ENCODE assay signal across 17 cellular contexts in genomic region chr18:74065366-74065765, GRCh38.
DNase-seq lines count a peak whose midpoint lies in the region; ATAC-seq and TF ChIP-seq lines count a peak whose summit lies in the region.
"Had no signal": no experiment of that assay in that cellular context is flagged by ENCODE, and none has a peak within 500 bp of the region (broad histone marks: within the 10 kb centered on the region; RNA-seq: fewer than 3 reads in every experiment).

No MANE protein-coding gene starts in this region.

- no peak overlapping the region for H3K4me3 ChIP-seq in OCI-LY7 (ENCODE audit: low read depth, low read length, poor library complexity, severe bottlenecking)
- no peak overlapping the region for H3K4me3 ChIP-seq in neuronal stem cell (ENCODE audit: low read length in 2 of 2)
- H3K4me3 ChIP-seq: SJCRH30 had no signal

- H3K36me3 ChIP-seq in OCI-LY7 (ENCODE audit: insufficient read depth, low read length), result no peaks in the 10 kb centered on the region
- no peaks in the 10 kb centered on the region for H3K36me3 ChIP-seq in neuronal stem cell (replicated peaks in 1 of 2; ENCODE audit: control insufficient read depth in 2 of 2, insufficient read depth in 2 of 2, low read length in 2 of 2)
- H3K36me3 ChIP-seq: SJCRH30 had no signal

- no peak overlapping the region for H3K14ac ChIP-seq in neuronal stem cell (ENCODE audit: low read length)

- no peaks in the 10 kb centered on the region for H3K79me2 ChIP-seq in OCI-LY7 (ENCODE audit: insufficient read depth, low read depth, low read length)

- no peak overlapping the region for H4K91ac ChIP-seq in neuronal stem cell (ENCODE audit: low read depth, low read length, poor library complexity)

- no peak overlapping the region for H3K4ac ChIP-seq in neuronal stem cell (ENCODE audit: low read length)

- H3K4me2 ChIP-seq in OCI-LY7 (ENCODE audit: low read length), result peak overlapping the region; percentile 50
- no peak overlapping the region for H3K4me2 ChIP-seq in neuronal stem cell (ENCODE audit: insufficient read depth, low read length, poor library complexity, severe bottlenecking)

- no peak overlapping the region for H2BK5ac ChIP-seq in neuronal stem cell (ENCODE audit: low read length)

- H3K36me3 Mint-ChIP-seq in activated naive CD4-positive, alpha-beta T cell treated with anti-CD3 and anti-CD28 coated beads, Interleukin-2, amount 50 U/mL, for 24 hours, result no peaks in the 10 kb centered on the region
- H3K36me3 Mint-ChIP-seq in activated naive CD8-positive, alpha-beta T cell treated with anti-CD3 and anti-CD28 coated beads for 36 hours, result no peaks in the 10 kb centered on the region

- peak overlapping the region; percentile 32 for H3K4me3 Mint-ChIP-seq in activated naive CD4-positive, alpha-beta T cell treated with anti-CD3 and anti-CD28 coated beads, Interleukin-2, amount 50 U/mL, for 24 hours
- H3K4me3 Mint-ChIP-seq in activated naive CD8-positive, alpha-beta T cell treated with anti-CD3 and anti-CD28 coated beads for 36 hours, result peak overlapping the region; percentile 81
- H3K4me3 Mint-ChIP-seq in stimulated activated naive CD8-positive, alpha-beta T cell treated with anti-CD3 and anti-CD28 coated beads, Interleukin-15, amount 100 ng/mL, for 72 hours, result peak overlapping the region; percentile 62 to 83
- H3K4me3 Mint-ChIP-seq: H9 had no signal

- H3K79me1 ChIP-seq in neuronal stem cell (ENCODE audit: low read depth, low read length), result no peaks in the 10 kb centered on the region

- no peak overlapping the region for H2BK12ac ChIP-seq in neuronal stem cell (ENCODE audit: low read length)

- H4K8ac ChIP-seq in neuronal stem cell (ENCODE audit: low read depth, low read length), result no peak overlapping the region

- H3K18ac ChIP-seq in neuronal stem cell (ENCODE audit: low read length), result no peak overlapping the region

- DNase-seq in activated naive CD4-positive, alpha-beta T cell (lab: John Stamatoyannopoulos, UW), result no peak
- DNase-seq in OCI-LY7 (ENCODE audit: low spot score) (peak; percentile 62), neuronal stem cell (ENCODE audit: low spot score) (no peak), NCI-H1436 treated with DMSO at 0.1 percent for 48 hours (lab: John Stamatoyannopoulos, UW) (no peak), C1 segment of cervical spinal cord (lab: John Stamatoyannopoulos, UW) (no peak)
- no peak for DNase-seq in activated naive CD8-positive, alpha-beta T cell treated with anti-CD3 and anti-CD28 coated beads for 36 hours
- no peak for DNase-seq in stimulated activated naive CD8-positive, alpha-beta T cell treated with anti-CD3 and anti-CD28 coated beads, Interleukin-15, amount 100 ng/mL, for 72 hours
- DNase-seq: DMS153, H9, Karpas-422, MM.1S, NCI-H1105 treated with DMSO at 0.1 percent for 48 hours, NCI-H187 treated with DMSO at 0.1 percent for 48 hours, NCI-H510A, RPMI8226, SJCRH30 had no signal

- no peak overlapping the region for H3K23ac ChIP-seq in neuronal stem cell (ENCODE audit: low read depth, low read length, poor library complexity)

- H3K9me2 ChIP-seq in OCI-LY7 (ENCODE audit: insufficient read depth, low read length), result no peaks in the 10 kb centered on the region

- no TSS peak for BruUV-seq in OCI-LY7 (replicated peaks; lab: Mats Ljungman, UMichigan)

- WGBS in neuronal stem cell (ENCODE audit: extremely low coverage in 2 of 2, insufficient read length in 2 of 2, insufficient replicate concordance in 1 of 2), 2 donors, result no CpG with 5 or more reads among the region's 3 CpGs

- H3K4me1 ChIP-seq in OCI-LY7 (ENCODE audit: insufficient read depth, low read length, poor library complexity, severe bottlenecking) (peaks cover 50% of the 10 kb centered on the region), neuronal stem cell (ENCODE audit: control insufficient read depth in 2 of 2, insufficient read depth in 1 of 2, low read depth in 1 of 2, low read length in 2 of 2) (peaks cover 0 to 3% of the 10 kb centered on the region in 2 donors)
- H3K4me1 ChIP-seq: SJCRH30 had no signal

- H3K27ac ChIP-seq in OCI-LY7 (ENCODE audit: low read depth, low read length, poor library complexity, severe bottlenecking), result peak overlapping the region; percentile 63
- H3K27ac ChIP-seq in neuronal stem cell (replicated peaks; ENCODE audit: low read length), result no peak overlapping the region
- H3K27ac ChIP-seq: SJCRH30 had no signal

- TF ChIP-seq CTCF in OCI-LY7 (conservative IDR thresholded peaks at IDR 0.05; ENCODE audit: low read length), result no peak

- peak overlapping the region; percentile 69 for H3K27ac Mint-ChIP-seq in activated naive CD4-positive, alpha-beta T cell treated with anti-CD3 and anti-CD28 coated beads, Interleukin-2, amount 50 U/mL, for 24 hours
- peak overlapping the region; percentile 81 for H3K27ac Mint-ChIP-seq in activated naive CD8-positive, alpha-beta T cell treated with anti-CD3 and anti-CD28 coated beads for 36 hours
- H3K27ac Mint-ChIP-seq in stimulated activated naive CD8-positive, alpha-beta T cell treated with anti-CD3 and anti-CD28 coated beads, Interleukin-15, amount 100 ng/mL, for 72 hours, result peak overlapping the region; percentile 75 to 87

- H3K27me3 Mint-ChIP-seq in activated naive CD4-positive, alpha-beta T cell treated with anti-CD3 and anti-CD28 coated beads, Interleukin-2, amount 50 U/mL, for 24 hours, result no peaks in the 10 kb centered on the region
- peaks cover 3% of the 10 kb centered on the region for H3K27me3 Mint-ChIP-seq in activated naive CD8-positive, alpha-beta T cell treated with anti-CD3 and anti-CD28 coated beads for 36 hours
- H3K27me3 Mint-ChIP-seq in stimulated activated naive CD8-positive, alpha-beta T cell treated with anti-CD3 and anti-CD28 coated beads, Interleukin-15, amount 100 ng/mL, for 72 hours, result peaks cover 10% of the 10 kb centered on the region

- intact Hi-C loops in OCI-LY7 (cut with micrococcal nuclease; ENCODE audit: unreplicated experiment), result loop anchor here (2.0 kb wide), 1 partner anchor 83 kb away; the partner anchor contains the start of gene TIMM21

- no peak overlapping the region for H2BK120ac ChIP-seq in neuronal stem cell (ENCODE audit: low read depth, low read length)

- H3K9me3 ChIP-seq in OCI-LY7 (ENCODE audit: low read length), result no peaks in the 10 kb centered on the region
- no peaks in the 10 kb centered on the region for H3K9me3 ChIP-seq in neuronal stem cell (replicated peaks in 1 of 2; ENCODE audit: control insufficient read depth in 2 of 2, insufficient read depth in 1 of 2, low read depth in 1 of 2, low read length in 2 of 2)
- H3K9me3 ChIP-seq: SJCRH30 had no signal

- peaks cover 37% of the 10 kb centered on the region for H3K4me1 Mint-ChIP-seq in activated naive CD4-positive, alpha-beta T cell treated with anti-CD3 and anti-CD28 coated beads, Interleukin-2, amount 50 U/mL, for 24 hours
- H3K4me1 Mint-ChIP-seq in activated naive CD8-positive, alpha-beta T cell treated with anti-CD3 and anti-CD28 coated beads for 36 hours, result peaks cover 45% of the 10 kb centered on the region
- H3K4me1 Mint-ChIP-seq in stimulated activated naive CD8-positive, alpha-beta T cell treated with anti-CD3 and anti-CD28 coated beads, Interleukin-15, amount 100 ng/mL, for 72 hours, result peaks cover 51% of the 10 kb centered on the region

- H3K9me3 Mint-ChIP-seq in activated naive CD4-positive, alpha-beta T cell treated with anti-CD3 and anti-CD28 coated beads, Interleukin-2, amount 50 U/mL, for 24 hours, result no peaks in the 10 kb centered on the region
- no peaks in the 10 kb centered on the region for H3K9me3 Mint-ChIP-seq in activated naive CD8-positive, alpha-beta T cell treated with anti-CD3 and anti-CD28 coated beads for 36 hours
- peaks cover 0 to 6% of the 10 kb centered on the region in 2 donors for H3K9me3 Mint-ChIP-seq in stimulated activated naive CD8-positive, alpha-beta T cell treated with anti-CD3 and anti-CD28 coated beads, Interleukin-15, amount 100 ng/mL, for 72 hours
- H3K9me3 Mint-ChIP-seq: H9 had no signal

- no peak for ATAC-seq in stimulated activated naive CD8-positive, alpha-beta T cell treated with anti-CD3 and anti-CD28 coated beads, Interleukin-15, amount 100 ng/mL, for 72 hours

- POLR2A ChIA-PET in OCI-LY7 (lab: Charles Lee), result interaction anchor here (0.8 to 1.2 kb wide), 2 partner anchors 13 to 14 kb away, joined by 3 to 4 read pairs; no protein-coding TSS in a partner anchor

- H2AFZ ChIP-seq in OCI-LY7 (ENCODE audit: low read length) (peak overlapping the region; percentile 41; the same call in 1 of the 2 replicates), neuronal stem cell (ENCODE audit: low read length) (no peak overlapping the region)

- no peak overlapping the region for H2AK5ac ChIP-seq in neuronal stem cell (ENCODE audit: low read depth, low read length)

- H3K9ac ChIP-seq in neuronal stem cell (ENCODE audit: low read depth, low read length, poor library complexity), result no peak overlapping the region

- CTCF ChIA-PET in OCI-LY7 (lab: Charles Lee; ENCODE audit: unreplicated experiment), result no interaction called here

- H2BK15ac ChIP-seq in neuronal stem cell (ENCODE audit: low read length), result no peak overlapping the region

- no peaks in the 10 kb centered on the region for H4K20me1 ChIP-seq in OCI-LY7 (ENCODE audit: insufficient read depth, low read length)

- no peaks in the 10 kb centered on the region for H3K27me3 ChIP-seq in neuronal stem cell (ENCODE audit: control insufficient read depth in 3 of 3, insufficient read depth in 3 of 3, low read depth in 1 of 3, low read length in 3 of 3)
- H3K27me3 ChIP-seq: SJCRH30 had no signal
